ENCODE assay signal across 6 cellular contexts in genomic region chr16:88651276-88651988, GRCh38. TPM values are rescaled to one million over a fixed set of nuclear protein-coding genes. Genes with fewer than 3 reads are reported as not detected.
DNase-seq lines count a peak whose midpoint lies in the region; ATAC-seq and TF ChIP-seq lines count a peak whose summit lies in the region.

No MANE protein-coding gene starts in this region.

- DNase-seq in activated T-helper 1 cell treated with anti-CD3 and anti-CD28 coated beads, Interleukin-12 subunit alpha, Interleukin-12 subunit beta, Interleukin-2, Interleukin-4 antibody, amounts not matched to agents 30 ng/mL and 10 ng/mL and 1 ng/mL, durations not matched to agents 14 hours and 24 hours and 36 hours (ENCODE audit: low spot score), result peak; percentile 81
- DNase-seq in left lobe of liver (ENCODE audit: low spot score), result no peak
- no peak for DNase-seq in thoracic aorta (ENCODE audit: low spot score)
- no peak for DNase-seq in inferior parietal cortex (ENCODE audit: extremely low spot score)

- H3K9me3 Mint-ChIP-seq in activated T-helper 1 cell treated with anti-CD3 and anti-CD28 coated beads, Interleukin-12 subunit alpha, Interleukin-12 subunit beta, Interleukin-2, Interleukin-4 antibody, amounts not matched to agents 30 ng/mL and 10 ng/mL and 1 ng/mL, durations not matched to agents 14 hours and 24 hours and 36 hours, result no peaks in the 10 kb centered on the region

- peaks cover 7 to 15% of the 10 kb centered on the region in 2 donors for H3K4me1 ChIP-seq in thoracic aorta (ENCODE audit: control insufficient read depth in 1 of 2, low read depth in 2 of 2)

- no peaks in the 10 kb centered on the region for H3K27me3 ChIP-seq in thoracic aorta (replicated peaks; ENCODE audit: insufficient read depth)

- peak overlapping the region; percentile 74 for H3K4me3 ChIP-seq in thoracic aorta

- peaks cover 17% of the 10 kb centered on the region for H3K36me3 ChIP-seq in thoracic aorta

- H3K27ac Mint-ChIP-seq in activated T-helper 1 cell treated with anti-CD3 and anti-CD28 coated beads, Interleukin-12 subunit alpha, Interleukin-12 subunit beta, Interleukin-2, Interleukin-4 antibody, amounts not matched to agents 30 ng/mL and 10 ng/mL and 1 ng/mL, durations not matched to agents 14 hours and 24 hours and 36 hours, result peak overlapping the region; percentile 96

- H3K4me3 Mint-ChIP-seq in activated T-helper 1 cell treated with anti-CD3 and anti-CD28 coated beads, Interleukin-12 subunit alpha, Interleukin-12 subunit beta, Interleukin-2, Interleukin-4 antibody, amounts not matched to agents 30 ng/mL and 10 ng/mL and 1 ng/mL, durations not matched to agents 14 hours and 24 hours and 36 hours, result peak overlapping the region; percentile 88

- no peak for TF ChIP-seq CTCF in thoracic aorta (IDR thresholded peaks at IDR 0.05)

- H3K4me1 Mint-ChIP-seq in activated T-helper 1 cell treated with anti-CD3 and anti-CD28 coated beads, Interleukin-12 subunit alpha, Interleukin-12 subunit beta, Interleukin-2, Interleukin-4 antibody, amounts not matched to agents 30 ng/mL and 10 ng/mL and 1 ng/mL, durations not matched to agents 14 hours and 24 hours and 36 hours (ENCODE audit: low read depth), result peaks cover 13% of the 10 kb centered on the region

- peak overlapping the region in 1 of 2 donors; percentile 39 for H3K27ac ChIP-seq in thoracic aorta

- H3K36me3 Mint-ChIP-seq in activated T-helper 1 cell treated with anti-CD3 and anti-CD28 coated beads, Interleukin-12 subunit alpha, Interleukin-12 subunit beta, Interleukin-2, Interleukin-4 antibody, amounts not matched to agents 30 ng/mL and 10 ng/mL and 1 ng/mL, durations not matched to agents 14 hours and 24 hours and 36 hours (ENCODE audit: low read depth), result peaks cover 16% of the 10 kb centered on the region

- intact Hi-C loops in activated T-helper 1 cell treated with anti-CD3 and anti-CD28 coated beads, Interleukin-12 subunit alpha, Interleukin-12 subunit beta, Interleukin-2, Interleukin-4 antibody, amounts not matched to agents 30 ng/mL and 10 ng/mL and 1 ng/mL, durations not matched to agents 14 hours and 24 hours and 36 hours (cut with micrococcal nuclease), result loop anchor here (1.0 to 2.0 kb wide), 7 partner anchors 12 to 199 kb away; partner anchors contain the start of genes CTU2, MVD, RNF166 and SNAI3

- ATAC-seq in GM19043 (IDR thresholded peaks at IDR 0.05; ENCODE audit: low read depth, unreplicated experiment) (peak; percentile 81), HG03575 (IDR thresholded peaks at IDR 0.05; ENCODE audit: extremely low read depth, insufficient number of reproducible peaks, low FRiP score, unreplicated experiment) (peak; percentile 46), left lobe of liver (peak; percentile 60), thoracic aorta (ENCODE audit: insufficient number of reproducible peaks, low FRiP score, low read depth) (no peak)

- H3K9me3 ChIP-seq in thoracic aorta, result no peaks in the 10 kb centered on the region

- H3K27me3 Mint-ChIP-seq in activated T-helper 1 cell treated with anti-CD3 and anti-CD28 coated beads, Interleukin-12 subunit alpha, Interleukin-12 subunit beta, Interleukin-2, Interleukin-4 antibody, amounts not matched to agents 30 ng/mL and 10 ng/mL and 1 ng/mL, durations not matched to agents 14 hours and 24 hours and 36 hours (ENCODE audit: insufficient read depth), result no peaks in the 10 kb centered on the region

RNA-seq across cellular contexts. Expression of gene CYBA, which starts 0.6 kb away (rescaled TPM):
- 218 and 219 TPM in 2 replicates for total RNA-seq in activated T-helper 1 cell treated with anti-CD3 and anti-CD28 coated beads, Interleukin-12 subunit alpha, Interleukin-12 subunit beta, Interleukin-2, Interleukin-4 antibody, amounts not matched to agents 30 ng/mL and 10 ng/mL and 1 ng/mL, durations not matched to agents 14 hours and 24 hours and 36 hours
- 32.5 TPM for total RNA-seq in left lobe of liver
- total RNA-seq in thoracic aorta, result 100 to 1,000 TPM; 169 to 295 TPM

RNA-seq across cellular contexts. Expression of gene MVD, which starts 11.5 kb away (rescaled TPM):
- total RNA-seq in activated T-helper 1 cell treated with anti-CD3 and anti-CD28 coated beads, Interleukin-12 subunit alpha, Interleukin-12 subunit beta, Interleukin-2, Interleukin-4 antibody, amounts not matched to agents 30 ng/mL and 10 ng/mL and 1 ng/mL, durations not matched to agents 14 hours and 24 hours and 36 hours, result 88.8 and 90.0 TPM in 2 replicates
- 16.2 TPM for total RNA-seq in left lobe of liver
- 10 to 100 TPM; 22.4 to 38.9 TPM for total RNA-seq in thoracic aorta

RNA-seq across cellular contexts. Expression of gene IL17C, which starts 13.1 kb away (rescaled TPM):
- total RNA-seq in activated T-helper 1 cell treated with anti-CD3 and anti-CD28 coated beads, Interleukin-12 subunit alpha, Interleukin-12 subunit beta, Interleukin-2, Interleukin-4 antibody, amounts not matched to agents 30 ng/mL and 10 ng/mL and 1 ng/mL, durations not matched to agents 14 hours and 24 hours and 36 hours, result not detected in 2 replicates
- total RNA-seq in left lobe of liver (not detected), thoracic aorta (under 1 TPM in 1 of 2 donors, not detected in 1; 0.92 TPM)

RNA-seq across cellular contexts. Expression of gene SNAI3, which starts 34.9 kb away (rescaled TPM):
- 1.8 and 2.4 TPM in 2 replicates for total RNA-seq in activated T-helper 1 cell treated with anti-CD3 and anti-CD28 coated beads, Interleukin-12 subunit alpha, Interleukin-12 subunit beta, Interleukin-2, Interleukin-4 antibody, amounts not matched to agents 30 ng/mL and 10 ng/mL and 1 ng/mL, durations not matched to agents 14 hours and 24 hours and 36 hours
- total RNA-seq in left lobe of liver (0.43 TPM), thoracic aorta (under 1 TPM in 1 of 2 donors, not detected in 1; 0.27 TPM)

RNA-seq across cellular contexts. Expression of gene RNF166, which starts 54.8 kb away (rescaled TPM):
- total RNA-seq in activated T-helper 1 cell treated with anti-CD3 and anti-CD28 coated beads, Interleukin-12 subunit alpha, Interleukin-12 subunit beta, Interleukin-2, Interleukin-4 antibody, amounts not matched to agents 30 ng/mL and 10 ng/mL and 1 ng/mL, durations not matched to agents 14 hours and 24 hours and 36 hours, result 42.4 and 45.0 TPM in 2 replicates
- total RNA-seq in left lobe of liver, result 10.4 TPM
- total RNA-seq in thoracic aorta, result 10 to 100 TPM; 20.7 to 36.6 TPM
